8 cellular contexts compared by ENCODE assay signal in the genomic region with DNA sequence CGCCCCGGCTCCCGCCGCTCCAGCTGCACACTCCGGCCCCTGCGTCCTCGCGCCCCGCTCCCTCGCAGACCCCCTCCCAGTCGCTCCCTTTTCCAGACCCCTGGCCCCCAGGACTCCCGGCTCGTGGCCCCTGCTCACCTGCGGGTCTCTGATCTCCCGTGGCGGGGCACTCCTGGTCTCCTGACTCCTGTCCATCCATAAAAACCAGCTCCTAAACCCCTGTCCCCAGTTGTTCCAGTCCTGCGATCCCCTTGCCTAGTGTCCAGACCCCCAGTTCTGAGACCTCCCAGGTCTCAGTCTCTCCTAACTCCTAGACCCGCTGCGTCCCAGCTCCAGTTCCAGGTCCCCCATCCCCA. TPM values are rescaled to one million over a fixed set of nuclear protein-coding genes. Genes with fewer than 3 reads are reported as not detected.
A peak's percentile ranks its signal among the peaks of the same experiment; 100 is the strongest.
DNase-seq lines count a peak whose midpoint lies in the region; ATAC-seq and TF ChIP-seq lines count a peak whose summit lies in the region.

No MANE protein-coding gene starts in this region.

- H3K9ac ChIP-seq in HUES64 (ENCODE audit: low read depth, low read length) = peak overlapping the region; percentile 64

- H3K27me3 Mint-ChIP-seq in naive B cell = no peaks in the 10 kb centered on the region

- peak overlapping the region; percentile 77 to 99 (median 98) for H3K27ac Mint-ChIP-seq in naive B cell

- H3K9me3 Mint-ChIP-seq in naive B cell = no peaks in the 10 kb centered on the region

- ATAC-seq in naive B cell (ENCODE audit: low read depth in 2 of 2) (no peak), HG02571 (IDR thresholded peaks at IDR 0.05; ENCODE audit: unreplicated experiment) (no peak)

- no peaks in the 10 kb centered on the region for H3K9me3 ChIP-seq in HUES64 (ENCODE audit: insufficient read depth, low read depth, low read length)

- under 1% methylated on average over 19 of the region's 19 CpGs for WGBS in HUES64

- TF ChIP-seq CTCF in choroid plexus epithelial cell (conservative IDR thresholded peaks at IDR 0.05; ENCODE audit: low read depth, low read length) = no peak

- H3K27ac ChIP-seq in HUES64 (ENCODE audit: low read depth, low read length) = no peak overlapping the region

- no peaks in the 10 kb centered on the region for H3K36me3 ChIP-seq in HUES64 (ENCODE audit: insufficient read depth, low read length)

- in situ Hi-C loops in KBM-7 (cut with MboI; ENCODE audit: low pct_unique_long_range_greater_than_20kb, low sequenced_read_pairs) = no loop called here

- peak overlapping the region; percentile 82 for H3K4me3 ChIP-seq in GM08714 (ENCODE audit: low read length)
- H3K4me3 ChIP-seq in HUES64 (ENCODE audit: low read length) = peak overlapping the region; percentile 99
- peak overlapping the region; percentile 97 for H3K4me3 ChIP-seq in choroid plexus epithelial cell (ENCODE audit: low read depth, low read length)

- DNase-seq in choroid plexus epithelial cell (ENCODE audit: low read depth) = no peak
- DNase-seq in naive B cell = no peak
- no peak for DNase-seq in stimulated activated CD4-positive, alpha-beta T cell treated with anti-CD3 and anti-CD28 coated beads, Interleukin-4, amount 100 ng/mL, for 1 hour
- DNase-seq in SHP77 (lab: John Stamatoyannopoulos, UW) = no peak
- no peak for DNase-seq in KBM-7

- peak overlapping the region; percentile 93 to 100 (median 99) for H3K4me3 Mint-ChIP-seq in naive B cell

- H3K4me1 ChIP-seq in HUES64 (ENCODE audit: insufficient read depth, low read length) = peaks cover 4% of the 10 kb centered on the region; the same call in 1 of the 2 replicates

- H3K4me1 Mint-ChIP-seq in naive B cell = peaks cover 48 to 65% (median 58%) of the 10 kb centered on the region in 3 donors

- peaks cover 10 to 20% of the 10 kb centered on the region in 2 donors for H3K36me3 Mint-ChIP-seq in naive B cell

- H3K27me3 ChIP-seq in HUES64 (ENCODE audit: insufficient read depth, low read length) = no peaks in the 10 kb centered on the region

RNA-seq across cellular contexts. Expression of gene SNX29, which starts 0.3 kb away (rescaled TPM):
- 2.7 TPM for polyA plus RNA-seq in HUES64 (2013, experiment 1 of 2)
- 4.4 TPM for polyA plus RNA-seq in HUES64 (2013, experiment 2 of 2)
- polyA plus RNA-seq in naive B cell (ENCODE audit: low read depth in 6 of 6) = 100 to 1,000 TPM in 5 of 6 donors, 10 to 100 TPM in 1; 96.0 to 209 (median 155) TPM

RNA-seq across cellular contexts. Expression of gene TNFRSF17, which starts 11.8 kb away (rescaled TPM):
- polyA plus RNA-seq in HUES64 (2013, experiment 1 of 2) = not detected
- not detected for polyA plus RNA-seq in HUES64 (2013, experiment 2 of 2)
- 10 to 100 TPM; 24.0 to 75.8 (median 39.7) TPM for polyA plus RNA-seq in naive B cell (ENCODE audit: low read depth in 6 of 6)

RNA-seq across cellular contexts. Expression of gene NPIPB2, which starts 35.0 kb away (rescaled TPM):
- polyA plus RNA-seq in HUES64 (2013, experiment 1 of 2) = not detected
- polyA plus RNA-seq in HUES64 (2013, experiment 2 of 2) = 1.4 TPM
- 1 to 10 TPM in 4 of 6 donors, not detected in 2; 1.4 to 8.7 (median 6.1) TPM for polyA plus RNA-seq in naive B cell (ENCODE audit: low read depth in 6 of 6)
